ENCODE assay signal across 2 cellular contexts in genomic region chr5:85838781-85839180, GRCh38.
"Had no signal": no experiment of that assay in that cellular context is flagged by ENCODE, and none has a peak within 500 bp of the region (broad histone marks: within the 10 kb centered on the region; RNA-seq: fewer than 3 reads in every experiment).

No MANE protein-coding gene starts in this region.

- DNase-seq: GDM1, GF-D8 had no signal
